11 cellular contexts compared by ENCODE assay signal in genomic region chr22:50183141-50183971, GRCh38. TPM values are rescaled to one million over a fixed set of nuclear protein-coding genes. Genes with fewer than 3 reads are reported as not detected.
DNase-seq lines count a peak whose midpoint lies in the region; ATAC-seq and TF ChIP-seq lines count a peak whose summit lies in the region.
"Had no signal": no experiment of that assay in that cellular context is flagged by ENCODE, and none has a peak within 500 bp of the region (broad histone marks: within the 10 kb centered on the region; RNA-seq: fewer than 3 reads in every experiment).

No MANE protein-coding gene starts in this region.

- no peaks in the 10 kb centered on the region for H3K27me3 Mint-ChIP-seq in brain
- H3K27me3 Mint-ChIP-seq in naive thymus-derived CD4-positive, alpha-beta T cell, result peaks cover 0 to 6% (median 5%) of the 10 kb centered on the region in 5 donors

- H3K27me3 ChIP-seq in naive thymus-derived CD4-positive, alpha-beta T cell (ENCODE audit: control insufficient read depth in 2 of 2, insufficient read depth in 2 of 2, low read length in 2 of 2), result no peaks in the 10 kb centered on the region
- no peaks in the 10 kb centered on the region for H3K27me3 ChIP-seq in upper lobe of left lung

- intact Hi-C loops in Right ventricle myocardium inferior (cut with DNase I), result no loop called here
- intact Hi-C loops in left cardiac atrium (cut with DNase I), result no loop called here
- intact Hi-C loops in naive thymus-derived CD4-positive, alpha-beta T cell (cut with micrococcal nuclease), result loop anchor here in 1 of 2 donors (1.0 kb wide), 1 partner anchor 8 kb away; no protein-coding TSS in a partner anchor

- H3K4me1 Mint-ChIP-seq in brain, result peaks cover 9% of the 10 kb centered on the region
- H3K4me1 Mint-ChIP-seq in naive thymus-derived CD4-positive, alpha-beta T cell, result peaks cover 0 to 26% (median 15%) of the 10 kb centered on the region in 7 donors

- no peaks in the 10 kb centered on the region for H3K9me3 ChIP-seq in naive thymus-derived CD4-positive, alpha-beta T cell (ENCODE audit: control insufficient read depth in 2 of 3, low read length in 3 of 3)
- no peaks in the 10 kb centered on the region for H3K9me3 ChIP-seq in upper lobe of left lung

- peak overlapping the region in 2 of 5 experiments; percentile 53 to 76 for H3K27ac Mint-ChIP-seq in brain
- peak overlapping the region in 2 of 9 donors; percentile 55 to 75 for H3K27ac Mint-ChIP-seq in naive thymus-derived CD4-positive, alpha-beta T cell

- 83 to 84% methylated on average over 10 to 19 of the region's 19 CpGs for WGBS in upper lobe of left lung, 2 donors

- H3K4me1 ChIP-seq in naive thymus-derived CD4-positive, alpha-beta T cell (ENCODE audit: control insufficient read depth in 2 of 2, insufficient read depth in 2 of 2, low read length in 2 of 2), result peaks cover 13 to 14% of the 10 kb centered on the region in 2 donors
- peaks cover 29 to 46% (median 38%) of the 10 kb centered on the region in 4 donors for H3K4me1 ChIP-seq in upper lobe of left lung

- ATAC-seq in Right ventricle myocardium inferior (no peak), left cardiac atrium (no peak), upper lobe of left lung (ENCODE audit: low FRiP score in 2 of 2) (no peak), GM19452 (IDR thresholded peaks at IDR 0.05; ENCODE audit: unreplicated experiment) (no peak), HG02973 (IDR thresholded peaks at IDR 0.05; ENCODE audit: unreplicated experiment) (no peak)
- ATAC-seq in naive thymus-derived CD4-positive, alpha-beta T cell, result no peak
- ATAC-seq: GM12878 had no signal

- H3K9me3 Mint-ChIP-seq in brain, result peaks cover 0 to 5% (median 0%) of the 10 kb centered on the region in 5 experiments
- no peaks in the 10 kb centered on the region for H3K9me3 Mint-ChIP-seq in naive thymus-derived CD4-positive, alpha-beta T cell

- CTCF ChIA-PET in naive thymus-derived CD4-positive, alpha-beta T cell (lab: Charles Lee), result no interaction called here

- no peak overlapping the region for H3K27ac ChIP-seq in naive thymus-derived CD4-positive, alpha-beta T cell (ENCODE audit: low read depth, low read length)
- peak overlapping the region; percentile 40 to 89 (median 72) for H3K27ac ChIP-seq in upper lobe of left lung

- no peaks in the 10 kb centered on the region for H3K36me3 ChIP-seq in naive thymus-derived CD4-positive, alpha-beta T cell (ENCODE audit: control insufficient read depth in 2 of 3, insufficient read depth in 3 of 3, low read length in 3 of 3)
- H3K36me3 ChIP-seq in upper lobe of left lung, result no peaks in the 10 kb centered on the region

- no peak for TF ChIP-seq POLR2A in upper lobe of left lung (IDR thresholded peaks at IDR 0.05)

- H3K36me3 Mint-ChIP-seq in brain, result peaks cover 5% of the 10 kb centered on the region
- peaks cover 0 to 2% (median 0%) of the 10 kb centered on the region in 5 donors for H3K36me3 Mint-ChIP-seq in naive thymus-derived CD4-positive, alpha-beta T cell

- peak; percentile 57 for DNase-seq in Right ventricle myocardium inferior (ENCODE audit: missing footprints)
- DNase-seq in left cardiac atrium, result no peak
- no peak for DNase-seq in naive thymus-derived CD4-positive, alpha-beta T cell
- DNase-seq in upper lobe of left lung, result peak in 1 of 2 donors; percentile 50
- DNase-seq in MV-4-11 (lab: John Stamatoyannopoulos, UW), result no peak
- DNase-seq: activated CD4-positive, alpha-beta T cell treated with anti-CD3 and anti-CD28 coated beads, Interleukin-2, amount 50 U/mL, for 48 hours had no signal

- POLR2A ChIA-PET in naive thymus-derived CD4-positive, alpha-beta T cell (lab: Charles Lee), result no interaction called here

- no peak for TF ChIP-seq EP300 in upper lobe of left lung (IDR thresholded peaks at IDR 0.05)

- TF ChIP-seq CTCF in brain (conservative IDR thresholded peaks at IDR 0.05) (no peak), upper lobe of left lung (IDR thresholded peaks at IDR 0.05) (no peak)

- peak overlapping the region in 4 of 5 experiments; percentile 21 to 62 (median 54) for H3K4me3 Mint-ChIP-seq in brain
- H3K4me3 Mint-ChIP-seq in naive thymus-derived CD4-positive, alpha-beta T cell, result peak overlapping the region in 6 of 10 donors; percentile 28 to 71 (median 56)

- H3K4me3 ChIP-seq in naive thymus-derived CD4-positive, alpha-beta T cell (ENCODE audit: low read length), result no peak overlapping the region
- H3K4me3 ChIP-seq in upper lobe of left lung, result no peak overlapping the region
- H3K4me3 ChIP-seq: GM12878 had no signal

RNA-seq across cellular contexts. Expression of gene TRABD, which starts 2.4 kb away (rescaled TPM):
- 22.3 TPM for total RNA-seq in Right ventricle myocardium inferior
- 10 to 100 TPM; 19.6 to 26.1 TPM for total RNA-seq in left cardiac atrium
- 10.7 TPM for polyA plus RNA-seq in brain (ENCODE audit: insufficient read depth, low read depth, low replicate concordance)
- 100 to 1,000 TPM; 106 to 157 (median 124) TPM for total RNA-seq in naive thymus-derived CD4-positive, alpha-beta T cell
- polyA plus RNA-seq in naive thymus-derived CD4-positive, alpha-beta T cell, result 10 to 100 TPM; 29.4 to 50.0 TPM
- 10 to 100 TPM; 32.9 to 88.0 (median 56.3) TPM for total RNA-seq in upper lobe of left lung

RNA-seq across cellular contexts. Expression of gene PANX2, which starts 12.8 kb away (rescaled TPM):
- total RNA-seq in Right ventricle myocardium inferior (0.43 TPM), left cardiac atrium (1 to 10 TPM in 1 of 2 donors, under 1 TPM in 1; 0.89 to 1.1 TPM), upper lobe of left lung (10 to 100 TPM in 3 of 6 donors, 1 to 10 TPM in 3; 1.9 to 16.8 (median 7.1) TPM)
- 15.2 TPM for polyA plus RNA-seq in brain (ENCODE audit: insufficient read depth, low read depth, low replicate concordance)
- 1 to 10 TPM in 1 of 5 experiments, under 1 TPM in 2, not detected in 2; 0.27 to 2.0 (median 0.66) TPM for total RNA-seq in naive thymus-derived CD4-positive, alpha-beta T cell
- not detected for polyA plus RNA-seq in naive thymus-derived CD4-positive, alpha-beta T cell
- total RNA-seq: RPMI7951 had no signal

RNA-seq across cellular contexts. Expression of gene SELENOO, which starts 17.5 kb away (rescaled TPM):
- total RNA-seq in Right ventricle myocardium inferior, result 15.5 TPM
- 10 to 100 TPM; 11.7 to 15.0 TPM for total RNA-seq in left cardiac atrium
- 17.1 TPM for polyA plus RNA-seq in brain (ENCODE audit: insufficient read depth, low read depth, low replicate concordance)
- total RNA-seq in naive thymus-derived CD4-positive, alpha-beta T cell, result 10 to 100 TPM; 26.7 to 36.6 (median 32.4) TPM
- 1 to 10 TPM; 3.4 to 5.9 TPM for polyA plus RNA-seq in naive thymus-derived CD4-positive, alpha-beta T cell
- total RNA-seq in upper lobe of left lung, result 100 to 1,000 TPM in 1 of 6 donors, 10 to 100 TPM in 5; 23.1 to 102 (median 28.9) TPM
